In the genomic region with DNA sequence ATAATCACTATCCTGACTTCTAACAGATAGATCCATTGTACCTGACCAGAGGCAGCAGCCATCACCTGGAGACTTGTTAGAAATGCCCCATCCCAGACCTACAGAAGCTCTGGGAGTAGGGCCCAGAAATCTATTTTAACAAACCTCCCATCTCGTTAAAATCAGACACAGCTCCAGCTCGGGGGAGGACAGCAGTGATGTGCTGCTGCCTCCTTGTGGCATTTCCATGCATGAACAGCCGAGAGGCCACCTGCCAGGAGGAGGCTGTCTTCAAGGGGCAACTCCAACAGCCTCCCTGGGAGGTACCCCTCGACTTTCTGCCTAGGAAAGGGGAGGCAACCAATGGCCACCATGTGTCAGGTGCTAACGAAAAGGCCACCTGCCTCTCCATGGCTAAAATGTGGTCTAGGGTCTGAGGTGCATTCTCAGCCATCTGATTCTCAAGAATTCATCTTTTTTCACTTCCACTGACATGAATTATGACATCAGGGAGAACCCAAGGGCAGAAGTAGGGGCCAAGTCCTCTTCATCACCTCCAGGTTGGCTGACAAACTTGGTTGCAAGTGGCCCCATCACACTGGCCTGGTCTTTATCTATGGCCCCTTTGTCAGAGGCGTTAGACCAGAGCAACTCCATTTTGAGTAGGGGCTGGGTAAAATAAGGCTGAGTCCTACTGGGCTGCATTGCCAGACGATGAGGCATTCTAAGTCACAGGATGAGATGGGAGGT, we compare ENCODE assay signal across 8 cellular contexts. TPM values are rescaled to one million over a fixed set of nuclear protein-coding genes. Genes with fewer than 3 reads are reported as not detected.
DNase-seq lines count a peak whose midpoint lies in the region; ATAC-seq and TF ChIP-seq lines count a peak whose summit lies in the region.

No MANE protein-coding gene starts in this region.

- POLR2A ChIA-PET in WTC11 (lab: Charles Lee): no interaction called here

- peaks cover 12% of the 10 kb centered on the region for H3K9me3 Mint-ChIP-seq in WTC11
- H3K9me3 Mint-ChIP-seq in central memory CD8-positive, alpha-beta T cell: peaks cover 8% of the 10 kb centered on the region

- H3K36me3 Mint-ChIP-seq in WTC11: no peaks in the 10 kb centered on the region; the same call in 1 of the 2 replicates
- no peaks in the 10 kb centered on the region for H3K36me3 Mint-ChIP-seq in central memory CD8-positive, alpha-beta T cell (ENCODE audit: insufficient read depth)

- DNase-seq in NCI-H2107 treated with DMSO at 0.1 percent for 48 hours (lab: John Stamatoyannopoulos, UW; ENCODE audit: unreplicated experiment): peak; percentile 3
- no peak for DNase-seq in NCI-H2107 (lab: John Stamatoyannopoulos, UW)
- DNase-seq in NCI-H1092 treated with DMSO at 0.1 percent for 48 hours (lab: John Stamatoyannopoulos, UW): peak; percentile 46
- DNase-seq in WTC11 (ENCODE audit: low spot score): peak; percentile 84
- peak; percentile 45 to 46 for DNase-seq in central memory CD8-positive, alpha-beta T cell (ENCODE audit: low spot score in 2 of 2)
- peak in 1 of 2 donors; percentile 63 for DNase-seq in left colon
- peak; percentile 63 for DNase-seq in stimulated activated CD4-positive, alpha-beta T cell treated with anti-CD3 and anti-CD28 coated beads, Interleukin-4, amount 100 ng/mL, for 24 hours

- no peak overlapping the region for H3K4me3 Mint-ChIP-seq in WTC11
- H3K4me3 Mint-ChIP-seq in central memory CD8-positive, alpha-beta T cell: no peak overlapping the region

- no peak overlapping the region for H3K27ac Mint-ChIP-seq in WTC11
- H3K27ac Mint-ChIP-seq in central memory CD8-positive, alpha-beta T cell (ENCODE audit: low read depth): no peak overlapping the region

- H3K27me3 Mint-ChIP-seq in WTC11 (ENCODE audit: low read depth): no peaks in the 10 kb centered on the region; the same call in 1 of the 2 replicates
- H3K27me3 Mint-ChIP-seq in central memory CD8-positive, alpha-beta T cell: no peaks in the 10 kb centered on the region

- intact Hi-C loops in left colon (cut with DNase I, micrococcal nuclease): loop anchor here in 1 of 2 donors (2.0 kb wide), 1 partner anchor 49 kb away; no protein-coding TSS in a partner anchor

- TF ChIP-seq CTCF in WTC11 (IDR thresholded peaks at IDR 0.05): peak; percentile 77

- CTCF ChIA-PET in WTC11 (lab: Charles Lee): interaction anchor here (1.0 to 5.3 kb wide), 16 partner anchors 9 to 152 kb away, joined by 3 to 83 read pairs (median 4); a partner anchor contains a TSS

- H3K4me1 Mint-ChIP-seq in WTC11: peaks cover 42% of the 10 kb centered on the region
- H3K4me1 Mint-ChIP-seq in central memory CD8-positive, alpha-beta T cell: peaks cover 16% of the 10 kb centered on the region

- peak; percentile 43 for ATAC-seq in WTC11
- no peak for ATAC-seq in central memory CD8-positive, alpha-beta T cell (replicated peaks; ENCODE audit: extremely low read depth, poor library complexity, severe bottlenecking)
- peak; percentile 52 for ATAC-seq in left colon
- ATAC-seq in HG03095 (IDR thresholded peaks at IDR 0.05; ENCODE audit: unreplicated experiment): no peak

TF ChIP-seq in WTC11, 78 proteins besides CTCF, POLR2A, EP300 and RAD21:
- TF ChIP-seq ZNF219 (CRISPR knock-in tag; IDR thresholded peaks at IDR 0.05; ENCODE audit: borderline replicate concordance) (no peak), CREB1 (CRISPR knock-in tag; IDR thresholded peaks at IDR 0.05) (peak; percentile 31; the same call in 1 of the 2 replicates)

RNA-seq across cellular contexts. Expression of a gene that starts 12.2 kb away (rescaled TPM):
- total RNA-seq in WTC11 (2021) (0.24 to 0.37 TPM (median 0.32 TPM) in 3 replicates), left colon (under 1 TPM; 0.25 to 0.40 TPM)

RNA-seq across cellular contexts. Expression of a gene that starts 18.3 kb away (rescaled TPM):
- total RNA-seq in WTC11 (2021) (0.16 to 0.37 TPM (median 0.23 TPM) in 3 replicates), left colon (1 to 10 TPM; 2.8 to 9.4 TPM)

Comparison
In these comparisons a context has a peak if more than half of its experiments do, and no peak if none do; other contexts are left out.
1. ATAC-seq: peak in WTC11 (single experiment) and left colon (single experiment); none in central memory CD8-positive, alpha-beta T cell (single experiment) and HG03095 (single experiment).